ENCODE assay signal across 8 cellular contexts in the genomic region with DNA sequence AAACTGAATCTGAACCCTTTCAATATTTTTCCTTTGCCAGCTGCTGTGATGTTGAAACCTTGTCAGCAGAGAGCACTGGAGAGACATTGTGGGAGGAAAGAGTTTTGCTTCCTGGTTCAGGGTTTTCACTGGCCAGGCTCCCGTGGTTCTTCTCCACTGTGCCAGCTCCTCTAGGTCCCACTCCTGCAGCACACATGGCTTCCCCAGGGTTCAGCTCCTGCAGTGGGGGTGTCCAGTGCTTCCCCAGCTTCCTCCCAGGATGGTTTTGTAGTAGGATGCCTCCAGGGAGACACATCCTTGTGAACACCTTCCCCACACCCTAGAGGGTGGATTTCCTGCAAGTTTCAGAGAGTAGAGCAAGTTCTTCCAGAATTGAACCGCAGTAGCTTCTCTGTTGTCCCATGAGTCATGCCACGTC. TPM values are rescaled to one million over a fixed set of nuclear protein-coding genes. Genes with fewer than 3 reads are reported as not detected.
DNase-seq lines count a peak whose midpoint lies in the region; ATAC-seq, FAIRE-seq and TF ChIP-seq lines count a peak whose summit lies in the region.

No MANE protein-coding gene starts in this region.

- H3K27ac ChIP-seq in C4-2B (peak overlapping the region; percentile 70), foreskin keratinocyte (peak overlapping the region; percentile 4), thyroid gland (no peak overlapping the region)

- no peak for TF ChIP-seq POLR2A in thyroid gland (IDR thresholded peaks at IDR 0.05)

- DNase-seq in HEK293T (ENCODE audit: extremely low spot score): peak; percentile 38
- DNase-seq in RCC 7860 (ENCODE audit: low spot score): peak; percentile 64
- DNase-seq in foreskin keratinocyte: peak; percentile 55 to 75
- peak; percentile 42 to 59 for DNase-seq in thyroid gland
- no peak for DNase-seq in stimulated activated CD8-positive, alpha-beta memory T cell treated with anti-CD3 and anti-CD28 coated beads, Interleukin-4, amount 100 ng/mL, for 48 hours

- H3K27me3 ChIP-seq in foreskin keratinocyte: no peaks in the 10 kb centered on the region
- no peaks in the 10 kb centered on the region for H3K27me3 ChIP-seq in thyroid gland

- intact Hi-C loops in thyroid gland (cut with DNase I): no loop called here

- ATAC-seq in foreskin keratinocyte: peak; percentile 81
- no peak for ATAC-seq in GM18870 (IDR thresholded peaks at IDR 0.05; ENCODE audit: unreplicated experiment)
- no peak for ATAC-seq in HG02852 (IDR thresholded peaks at IDR 0.05; ENCODE audit: unreplicated experiment)

- 44 to 52% methylated on average over 3 of the region's 3 CpGs for WGBS in thyroid gland, 2 donors

- no peaks in the 10 kb centered on the region for H3K9me3 ChIP-seq in thyroid gland

- no peaks in the 10 kb centered on the region for H3K36me3 ChIP-seq in thyroid gland

- FAIRE-seq in RCC 7860 (lab: Jason Lieb, UNC): no peak

- H3K4me1 ChIP-seq in foreskin keratinocyte (peaks cover 7% of the 10 kb centered on the region), thyroid gland (peaks cover 0 to 10% of the 10 kb centered on the region in 2 donors)

- CTCF ChIA-PET in HEK293T (lab: Yijun Ruan, JAX): interaction anchor here (0.5 to 1.2 kb wide), 2 partner anchors 126 to 368 kb away, joined by 3 read pairs; no protein-coding TSS in a partner anchor

- no peak overlapping the region for H3K4me3 ChIP-seq in thyroid gland (replicated peaks in 1 of 3)

- POLR2A ChIA-PET in HEK293T (lab: Yijun Ruan, JAX): interaction anchor here (0.9 kb wide), 1 partner anchor 12 kb away, joined by 3 read pairs; no protein-coding TSS in a partner anchor

- peak; percentile 80 for TF ChIP-seq CTCF in C4-2B (conservative IDR thresholded peaks at IDR 0.05)
- TF ChIP-seq CTCF in foreskin keratinocyte (conservative IDR thresholded peaks at IDR 0.05): peak; percentile 77
- peak in 4 of 6 experiments; percentile 34 to 60 (median 49) for TF ChIP-seq CTCF in thyroid gland (IDR thresholded peaks at IDR 0.05)

TF ChIP-seq in HEK293T, 16 proteins besides CTCF, POLR2A, EP300 and RAD21:
- TF ChIP-seq BHLHE40 (IDR thresholded peaks at IDR 0.05; ENCODE audit: borderline replicate concordance) (no peak), FOXK2 (IDR thresholded peaks at IDR 0.05) (no peak), CTBP1 (IDR thresholded peaks at IDR 0.05; ENCODE audit: borderline replicate concordance) (no peak), SP1 (IDR thresholded peaks at IDR 0.05) (no peak), ARNT (IDR thresholded peaks at IDR 0.05) (no peak), SUZ12 (IDR thresholded peaks at IDR 0.05) (no peak), HDGF (IDR thresholded peaks at IDR 0.05; ENCODE audit: borderline replicate concordance) (no peak), NFRKB (IDR thresholded peaks at IDR 0.05) (no peak), L3MBTL2 (conservative IDR thresholded peaks at IDR 0.05) (no peak), ZNF384 (IDR thresholded peaks at IDR 0.05) (no peak), TARDBP (IDR thresholded peaks at IDR 0.05) (no peak), ELF4 (IDR thresholded peaks at IDR 0.05) (no peak), FOXA1 (IDR thresholded peaks at IDR 0.05) (no peak), LEF1 (IDR thresholded peaks at IDR 0.05; ENCODE audit: borderline replicate concordance) (no peak), FOXM1 (IDR thresholded peaks at IDR 0.05; ENCODE audit: borderline replicate concordance) (no peak)
- TF ChIP-seq, protein P1, sequence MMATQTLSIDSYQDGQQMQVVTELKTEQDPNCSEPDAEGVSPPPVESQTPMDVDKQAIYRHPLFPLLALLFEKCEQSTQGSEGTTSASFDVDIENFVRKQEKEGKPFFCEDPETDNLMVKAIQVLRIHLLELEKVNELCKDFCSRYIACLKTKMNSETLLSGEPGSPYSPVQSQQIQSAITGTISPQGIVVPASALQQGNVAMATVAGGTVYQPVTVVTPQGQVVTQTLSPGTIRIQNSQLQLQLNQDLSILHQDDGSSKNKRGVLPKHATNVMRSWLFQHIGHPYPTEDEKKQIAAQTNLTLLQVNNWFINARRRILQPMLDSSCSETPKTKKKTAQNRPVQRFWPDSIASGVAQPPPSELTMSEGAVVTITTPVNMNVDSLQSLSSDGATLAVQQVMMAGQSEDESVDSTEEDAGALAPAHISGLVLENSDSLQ (IDR thresholded peaks at IDR 0.05): no peak

RNA-seq across cellular contexts. Expression of a gene that starts 24.0 kb away (rescaled TPM):
- total RNA-seq in foreskin keratinocyte (not detected in 2 replicates), thyroid gland (not detected)
- not detected in 2 replicates for polyA plus RNA-seq in foreskin keratinocyte

Comparison
In these comparisons a context has a peak if more than half of its experiments do, and no peak if none do; other contexts are left out.
1. H3K27ac ChIP-seq: peak in C4-2B (single experiment) and foreskin keratinocyte (single experiment); none in thyroid gland (0 of 3).
2. Peak in every context shown above with its lines, with median percentiles within 50 percentile points of each other: CTCF ChIP-seq.